8 cellular contexts compared by ENCODE assay signal in genomic region chr2:85888745-85889647, GRCh38. TPM values are rescaled to one million over a fixed set of nuclear protein-coding genes. Genes with fewer than 3 reads are reported as not detected.
DNase-seq lines count a peak whose midpoint lies in the region; ATAC-seq and TF ChIP-seq lines count a peak whose summit lies in the region.

Gene ST3GAL5, minus strand, starts transcription at chr2:85888990. Its CDS starts 85 bp downstream, at chr2:85888905.

- POLR2A ChIA-PET in CD8-positive, alpha-beta T cell (lab: Charles Lee), result interaction anchor here (0.9 to 7.3 kb wide), 18 partner anchors 10 to 217 kb away, joined by 3 to 83 read pairs (median 5); partner anchors contain the start of genes POLR1A and PTCD3

- peak; percentile 71 for TF ChIP-seq CTCF in CD8-positive, alpha-beta T cell (IDR thresholded peaks at IDR 0.05)

- H3K27me3 Mint-ChIP-seq in CD8-positive, alpha-beta T cell (ENCODE audit: low read depth), result no peaks in the 10 kb centered on the region

- peak within 1 kb of the TSS; percentile 84 for H3K27ac ChIP-seq in CD8-positive, alpha-beta T cell (ENCODE audit: low read depth, low read length)

- H3K9me3 Mint-ChIP-seq in CD8-positive, alpha-beta T cell, result no peaks in the 10 kb centered on the region

- DNase-seq in CD8-positive, alpha-beta T cell, result peak; percentile 84 to 98 (median 93)
- peak; percentile 81 for DNase-seq in HK-2 (ENCODE audit: unreplicated experiment)
- DNase-seq in NOMO-1 (lab: John Stamatoyannopoulos, UW; ENCODE audit: unreplicated experiment in 2 of 2), result peak; percentile 84 to 87
- peak; percentile 81 to 95 (median 85) for DNase-seq in activated CD8-positive, alpha-beta memory T cell treated with anti-CD3 and anti-CD28 coated beads for 48 hours (ENCODE audit: low read depth in 2 of 3, low spot score in 2 of 3)
- peak; percentile 97 for DNase-seq in mesenteric fat pad (ENCODE audit: low spot score)
- DNase-seq in stimulated activated CD8-positive, alpha-beta memory T cell treated with anti-CD3 and anti-CD28 coated beads, Interleukin-15, amount 100 ng/mL, for 4 hours (ENCODE audit: low read depth in 2 of 2), result peak; percentile 88 to 93

- peaks cover 77% of the 10 kb centered on the region for H3K4me1 Mint-ChIP-seq in CD8-positive, alpha-beta T cell (ENCODE audit: low read depth)

- H3K9me3 ChIP-seq in CD8-positive, alpha-beta T cell (ENCODE audit: low read length), result no peaks in the 10 kb centered on the region
- no peaks in the 10 kb centered on the region for H3K9me3 ChIP-seq in endocrine pancreas (ENCODE audit: control insufficient read depth, low read length)

- peak within 1 kb of the TSS; percentile 76 for H3K9ac ChIP-seq in endocrine pancreas (ENCODE audit: control insufficient read depth, insufficient read depth, low read length)

- CTCF ChIA-PET in CD8-positive, alpha-beta T cell (lab: Charles Lee), result interaction anchor here (0.6 to 9.8 kb wide), 39 partner anchors 9 to 225 kb away, joined by 3 to 153 read pairs (median 5); partner anchors contain the start of genes POLR1A and PTCD3

- peak within 1 kb of the TSS; percentile 96 for H3K4me3 ChIP-seq in CD8-positive, alpha-beta T cell (ENCODE audit: low read depth, low read length)
- peak within 1 kb of the TSS; percentile 88 for H3K4me3 ChIP-seq in endocrine pancreas (ENCODE audit: control insufficient read depth, insufficient read depth, low read length)

- peak; percentile 85 for ATAC-seq in CD8-positive, alpha-beta T cell
- peak; percentile 86 for ATAC-seq in GM19452 (IDR thresholded peaks at IDR 0.05; ENCODE audit: unreplicated experiment)

- no peaks in the 10 kb centered on the region for H3K27me3 ChIP-seq in CD8-positive, alpha-beta T cell (ENCODE audit: insufficient read depth, low read length)
- H3K27me3 ChIP-seq in endocrine pancreas (ENCODE audit: control insufficient read depth, insufficient read depth, low read length), result no peaks in the 10 kb centered on the region

- peak within 1 kb of the TSS; percentile 95 for H3K4me3 Mint-ChIP-seq in CD8-positive, alpha-beta T cell

- intact Hi-C loops in CD8-positive, alpha-beta T cell (cut with DNase I, micrococcal nuclease), result loop anchor here (1.0 to 10.0 kb wide), 8 partner anchors 36 to 310 kb away; partner anchors contain the start of genes MRPL35 (in 2 of the 2), IMMT (in 1 of the 2) and PTCD3 (in 1 of the 2)

- no peaks in the 10 kb centered on the region for H3K36me3 ChIP-seq in CD8-positive, alpha-beta T cell (ENCODE audit: insufficient read depth, low read length)
- no peaks in the 10 kb centered on the region for H3K36me3 ChIP-seq in endocrine pancreas (ENCODE audit: control insufficient read depth, insufficient read depth, low read length)

- peaks cover 59% of the 10 kb centered on the region for H3K4me1 ChIP-seq in CD8-positive, alpha-beta T cell (ENCODE audit: insufficient read depth, low read length)
- H3K4me1 ChIP-seq in endocrine pancreas (ENCODE audit: control insufficient read depth, insufficient read depth, low read length), result peaks cover 5% of the 10 kb centered on the region

- peaks cover 17% of the 10 kb centered on the region for H3K36me3 Mint-ChIP-seq in CD8-positive, alpha-beta T cell

- H3K27ac Mint-ChIP-seq in CD8-positive, alpha-beta T cell, result peak within 1 kb of the TSS; percentile 97

RNA-seq across cellular contexts. Expression of gene ST3GAL5, which starts in this region (rescaled TPM):
- 100 to 1,000 TPM; 110 to 115 TPM for total RNA-seq in CD8-positive, alpha-beta T cell
- 33.1 TPM for total RNA-seq in mesenteric fat pad

Comparison
In these comparisons a context has a peak if more than half of its experiments do, and no peak if none do; other contexts are left out.
1. Peak in every context shown above with its lines: DNase-seq, ATAC-seq, H3K4me3 ChIP-seq and H3K27ac ChIP-seq.